ENCODE assay signal across 32 cellular contexts in the genomic region with DNA sequence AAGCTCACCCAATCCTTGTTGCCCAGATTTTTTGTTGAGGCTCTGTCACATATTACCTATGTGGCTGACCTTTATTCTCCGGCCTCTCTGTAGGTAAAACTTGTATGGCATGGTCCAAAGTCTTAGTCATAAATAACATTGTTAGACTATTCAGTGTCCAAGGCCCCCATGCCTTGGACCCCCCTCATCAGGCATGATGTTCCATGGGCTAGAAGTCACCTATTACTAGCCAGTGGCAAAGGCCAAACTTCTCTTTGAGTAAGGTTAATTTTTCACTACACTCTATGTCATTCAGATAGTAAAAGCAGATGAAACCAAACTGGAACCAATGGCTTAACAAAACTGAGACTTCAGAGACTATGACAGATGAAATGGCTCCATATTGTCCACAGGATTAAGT.
"Had no signal": no experiment of that assay in that cellular context is flagged by ENCODE, and none has a peak within 500 bp of the region (broad histone marks: within the 10 kb centered on the region; RNA-seq: fewer than 3 reads in every experiment).

No MANE protein-coding gene starts in this region.

- H3K27ac Mint-ChIP-seq: activated CD4-positive, alpha-beta memory T cell treated with anti-CD3 and anti-CD28 coated beads for 36 hours; activated CD8-positive, alpha-beta memory T cell treated with anti-CD3 and anti-CD28 coated beads, Interleukin-2, amount 10 ng/mL, durations not matched to agents 7 days and 5 days; activated CD8-positive, alpha-beta T cell treated with anti-CD3 and anti-CD28 coated beads, Interleukin-2, amount 10 ng/mL, durations not matched to agents 7 days and 5 days; activated naive CD4-positive, alpha-beta T cell treated with anti-CD3 and anti-CD28 coated beads for 36 hours; activated naive CD4-positive, alpha-beta T cell treated with anti-CD3 and anti-CD28 coated beads, Interleukin-2, amount 50 U/mL, for 24 hours; activated naive CD8-positive, alpha-beta T cell treated with anti-CD3 and anti-CD28 coated beads for 36 hours; activated naive CD8-positive, alpha-beta T cell treated with anti-CD3 and anti-CD28 coated beads, Interleukin-2, amount 50 U/mL, for 24 hours; activated T-helper 1 cell treated with anti-CD3 and anti-CD28 coated beads, Interleukin-12 subunit alpha, Interleukin-12 subunit beta, Interleukin-2, Interleukin-4 antibody, amounts not matched to agents 30 ng/mL and 10 ng/mL and 1 ng/mL, durations not matched to agents 14 hours and 24 hours and 36 hours; activated T-helper 2 cell treated with anti-CD3 and anti-CD28 coated beads, Interferon-gamma antibody, Interleukin-2, Interleukin-4, amounts not matched to agents 10 μg/mL and 5 μg/mL and 100 μg/mL, durations not matched to agents 14 hours and 24 hours and 36 hours; WTC11 had no signal

- H3K4me3 ChIP-seq: adrenal gland, body of pancreas, colonic mucosa, esophagus squamous epithelium, gastroesophageal sphincter had no signal

- H3K9me3 ChIP-seq: adrenal gland, body of pancreas, colonic mucosa, esophagus squamous epithelium, gastroesophageal sphincter had no signal

- H3K4me1 Mint-ChIP-seq: activated CD8-positive, alpha-beta memory T cell treated with anti-CD3 and anti-CD28 coated beads, Interleukin-2, amount 10 ng/mL, durations not matched to agents 7 days and 5 days; activated naive CD4-positive, alpha-beta T cell treated with anti-CD3 and anti-CD28 coated beads, Interleukin-2, amount 50 U/mL, for 24 hours; activated naive CD8-positive, alpha-beta T cell treated with anti-CD3 and anti-CD28 coated beads for 36 hours; activated naive CD8-positive, alpha-beta T cell treated with anti-CD3 and anti-CD28 coated beads, Interleukin-2, amount 50 U/mL, for 24 hours; WTC11 had no signal

- H3K27me3 Mint-ChIP-seq: activated CD4-positive, alpha-beta memory T cell treated with anti-CD3 and anti-CD28 coated beads for 36 hours; activated CD8-positive, alpha-beta memory T cell treated with anti-CD3 and anti-CD28 coated beads, Interleukin-2, amount 10 ng/mL, durations not matched to agents 7 days and 5 days; activated naive CD4-positive, alpha-beta T cell treated with anti-CD3 and anti-CD28 coated beads, Interleukin-2, amount 50 U/mL, for 24 hours; activated naive CD8-positive, alpha-beta T cell treated with anti-CD3 and anti-CD28 coated beads for 36 hours; activated naive CD8-positive, alpha-beta T cell treated with anti-CD3 and anti-CD28 coated beads, Interleukin-2, amount 50 U/mL, for 24 hours had no signal

- H3K36me3 ChIP-seq: adrenal gland, colonic mucosa, esophagus squamous epithelium, gastroesophageal sphincter had no signal

- DNase-seq: activated CD4-positive, alpha-beta memory T cell treated with anti-CD3 and anti-CD28 coated beads for 36 hours; activated CD4-positive, alpha-beta T cell treated with anti-CD3 and anti-CD28 coated beads for 48 hours; activated CD8-positive, alpha-beta memory T cell treated with anti-CD3 and anti-CD28 coated beads, Interleukin-2, amount 10 ng/mL, durations not matched to agents 7 days and 5 days; activated CD8-positive, alpha-beta memory T cell treated with anti-CD3 and anti-CD28 coated beads, Interleukin-2, amount 50 U/mL, for 4 hours; activated CD8-positive, alpha-beta T cell treated with anti-CD3 and anti-CD28 coated beads, Interleukin-2, amount 10 ng/mL, durations not matched to agents 7 days and 5 days; activated effector memory CD4-positive, alpha-beta T cell treated with anti-CD3 and anti-CD28 coated beads, Interleukin-2, amount 50 U/mL, for 16 hours; activated naive CD4-positive, alpha-beta T cell treated with anti-CD3 and anti-CD28 coated beads for 36 hours; activated naive CD8-positive, alpha-beta T cell treated with anti-CD3 and anti-CD28 coated beads for 36 hours; activated naive CD8-positive, alpha-beta T cell treated with anti-CD3 and anti-CD28 coated beads, Interleukin-2, amount 50 U/mL, for 24 hours; activated T-cell treated with anti-CD3 and anti-CD28 coated beads, Interleukin-2, amount 50 U/mL, for 1 hour; activated T-cell treated with anti-CD3 and anti-CD28 coated beads, Interleukin-2, amount 50 U/mL, for 48 hours; adrenal gland; amygdala; aorta; body of pancreas; caudate nucleus; colonic mucosa; effector CD8-positive, alpha-beta T cell; esophagus squamous epithelium; foreskin melanocyte; head of caudate nucleus; T-helper 2 cell had no signal

- H3K4me3 Mint-ChIP-seq: activated CD4-positive, alpha-beta memory T cell treated with anti-CD3 and anti-CD28 coated beads for 36 hours; activated CD8-positive, alpha-beta memory T cell treated with anti-CD3 and anti-CD28 coated beads, Interleukin-2, amount 10 ng/mL, durations not matched to agents 7 days and 5 days; activated CD8-positive, alpha-beta T cell treated with anti-CD3 and anti-CD28 coated beads, Interleukin-2, amount 10 ng/mL, durations not matched to agents 7 days and 5 days; activated naive CD4-positive, alpha-beta T cell treated with anti-CD3 and anti-CD28 coated beads for 36 hours; activated naive CD4-positive, alpha-beta T cell treated with anti-CD3 and anti-CD28 coated beads, Interleukin-2, amount 50 U/mL, for 24 hours; activated naive CD8-positive, alpha-beta T cell treated with anti-CD3 and anti-CD28 coated beads for 36 hours; activated naive CD8-positive, alpha-beta T cell treated with anti-CD3 and anti-CD28 coated beads, Interleukin-2, amount 50 U/mL, for 24 hours; activated T-helper 1 cell treated with anti-CD3 and anti-CD28 coated beads, Interleukin-12 subunit alpha, Interleukin-12 subunit beta, Interleukin-2, Interleukin-4 antibody, amounts not matched to agents 30 ng/mL and 10 ng/mL and 1 ng/mL, durations not matched to agents 14 hours and 24 hours and 36 hours; WTC11 had no signal

- ATAC-seq: activated CD4-positive, CD25-positive, alpha-beta regulatory T cell treated with anti-CD3 and anti-CD28 coated beads, Interleukin-2, amount 50 U/mL, for 24 hours; activated CD8-positive, alpha-beta memory T cell treated with anti-CD3 and anti-CD28 coated beads, Interleukin-2, amount 10 ng/mL, durations not matched to agents 7 days and 5 days; activated CD8-positive, alpha-beta T cell treated with anti-CD3 and anti-CD28 coated beads, Interleukin-2, amount 10 ng/mL, durations not matched to agents 7 days and 5 days; activated naive CD8-positive, alpha-beta T cell treated with anti-CD3 and anti-CD28 coated beads, Interleukin-2, amount 50 U/mL, for 24 hours; body of pancreas; gastroesophageal sphincter; WTC11 had no signal

- H3K4me1 ChIP-seq: body of pancreas, colonic mucosa, esophagus squamous epithelium, gastroesophageal sphincter had no signal

- H3K27ac ChIP-seq: adrenal gland, body of pancreas, colonic mucosa, epithelial cell of prostate, esophagus squamous epithelium, gastroesophageal sphincter, VCaP had no signal

- FAIRE-seq: endometrium, endothelial cell of umbilical vein had no signal
